8 cellular contexts compared by ENCODE assay signal in the genomic region with DNA sequence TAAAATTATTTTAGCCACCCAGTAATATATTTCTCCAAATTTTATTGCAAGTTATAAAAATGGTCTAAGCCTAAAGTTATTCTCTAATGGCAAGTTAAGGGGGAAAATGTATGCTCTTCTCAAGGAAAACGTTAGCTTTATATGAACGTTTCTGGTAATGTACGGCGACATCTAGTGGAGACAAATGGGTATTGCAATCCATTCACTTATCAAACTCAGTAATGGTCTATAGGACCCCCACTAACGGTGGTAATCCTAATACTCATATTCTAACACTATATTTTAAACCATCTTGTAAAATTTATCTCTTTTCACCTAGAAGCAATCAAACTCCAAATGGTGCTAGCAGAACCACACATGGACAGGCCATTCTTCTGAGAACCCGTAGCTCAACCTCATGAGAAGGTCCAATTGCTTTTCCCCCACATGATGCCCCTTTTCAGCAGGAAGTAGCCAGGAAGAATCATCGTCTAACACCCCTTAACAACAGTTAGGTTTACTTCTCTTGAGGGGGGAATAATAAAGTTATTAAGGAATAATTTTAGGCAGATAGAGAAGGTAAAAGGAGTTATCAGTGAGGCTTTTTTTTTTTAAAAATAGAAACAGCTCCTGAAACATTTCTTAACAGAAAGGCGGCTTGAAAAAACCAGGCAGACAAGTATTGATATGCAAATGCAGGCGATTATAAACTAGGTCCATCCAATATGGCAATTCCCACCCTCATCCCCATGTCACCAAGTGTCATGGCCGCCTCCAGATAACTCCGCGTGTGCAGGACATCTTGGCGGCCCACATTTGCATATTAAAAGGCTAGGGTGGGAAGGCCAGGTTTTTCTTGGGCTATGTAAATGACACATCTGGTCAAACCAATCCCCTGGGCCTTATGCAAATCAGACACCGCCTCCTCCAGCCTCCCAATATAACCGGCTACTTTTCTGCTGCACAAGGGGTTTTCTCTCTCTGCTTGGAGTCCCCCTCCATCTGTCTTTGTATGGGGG. TPM values are rescaled to one million over a fixed set of nuclear protein-coding genes. Genes with fewer than 3 reads are reported as not detected.
A peak's percentile ranks its signal among the peaks of the same experiment; 100 is the strongest.
DNase-seq lines count a peak whose midpoint lies in the region; ATAC-seq, FAIRE-seq and TF ChIP-seq lines count a peak whose summit lies in the region.

No MANE protein-coding gene starts in this region.

- no peaks in the 10 kb centered on the region for H3K9me3 ChIP-seq in ascending aorta

- no peaks in the 10 kb centered on the region for H3K36me3 ChIP-seq in ascending aorta

- H3K4me1 ChIP-seq in ascending aorta: no peaks in the 10 kb centered on the region

- DNase-seq in Daoy (ENCODE audit: low read depth): peak; percentile 25
- no peak for DNase-seq in LNCaP clone FGC (ENCODE audit: low read depth)
- no peak for DNase-seq in ascending aorta (ENCODE audit: low spot score in 2 of 2)
- peak; percentile 6 for DNase-seq in kidney glomerular epithelial cell (lab: John Stamatoyannopoulos, UW)
- DNase-seq in urothelium cell line (ENCODE audit: low spot score): peak; percentile 5
- no peak for DNase-seq in H54 (ENCODE audit: insufficient read length, low spot score)

- no peak overlapping the region for H3K27ac ChIP-seq in ascending aorta

- H3K4me3 ChIP-seq in LNCaP clone FGC (ENCODE audit: low read depth, low read length): no peak overlapping the region
- H3K4me3 ChIP-seq in ascending aorta: no peak overlapping the region

- peak; percentile 65 for TF ChIP-seq CTCF in LNCaP clone FGC (IDR thresholded peaks at IDR 0.05; ENCODE audit: control insufficient read depth, extremely low read depth, insufficient read depth)
- peak; percentile 9 to 86 (median 78) for TF ChIP-seq CTCF in ascending aorta (IDR thresholded peaks at IDR 0.05)

- no peaks in the 10 kb centered on the region for H3K27me3 ChIP-seq in ascending aorta

- TF ChIP-seq POLR2A in H54 (IDR thresholded peaks at IDR 0.05; ENCODE audit: low read depth, low read length): no peak

- ATAC-seq in HG02623 (IDR thresholded peaks at IDR 0.05; ENCODE audit: unreplicated experiment): no peak

- intact Hi-C loops in ascending aorta (cut with DNase I): loop anchor here (5.0 kb wide), 1 partner anchor 314 kb away; no protein-coding TSS in a partner anchor

- peak; percentile 93 for FAIRE-seq in A204.1 (lab: Jason Lieb, UNC)
- no peak for FAIRE-seq in urothelium cell line (lab: Jason Lieb, UNC)
- no peak for FAIRE-seq in H54 (lab: Jason Lieb, UNC)

RNA-seq across cellular contexts. Expression of gene NUDT11, which starts 35.0 kb away (rescaled TPM):
- 35.6 and 40.5 TPM in 2 replicates for total RNA-seq in Daoy (2014; rRNA removed; shearing (Covaris generic))
- 1.7 TPM for total RNA-seq in ascending aorta

Comparison
In these comparisons a context has a peak if more than half of its experiments do, and no peak if none do; other contexts are left out.
1. DNase-seq: peak in Daoy (single experiment), kidney glomerular epithelial cell (single experiment) and urothelium cell line (single experiment); none in LNCaP clone FGC (single experiment), ascending aorta (0 of 2) and H54 (single experiment).
2. RNA of gene NUDT11, which starts 35.0 kb away (total RNA-seq): 35.6 to 40.5 TPM in Daoy; 1.7 TPM in ascending aorta (single experiment); every median in the first group is over 10 times any median in the second.